Comparison of ENCODE assay signal across 1 cellular context in the genomic region with DNA sequence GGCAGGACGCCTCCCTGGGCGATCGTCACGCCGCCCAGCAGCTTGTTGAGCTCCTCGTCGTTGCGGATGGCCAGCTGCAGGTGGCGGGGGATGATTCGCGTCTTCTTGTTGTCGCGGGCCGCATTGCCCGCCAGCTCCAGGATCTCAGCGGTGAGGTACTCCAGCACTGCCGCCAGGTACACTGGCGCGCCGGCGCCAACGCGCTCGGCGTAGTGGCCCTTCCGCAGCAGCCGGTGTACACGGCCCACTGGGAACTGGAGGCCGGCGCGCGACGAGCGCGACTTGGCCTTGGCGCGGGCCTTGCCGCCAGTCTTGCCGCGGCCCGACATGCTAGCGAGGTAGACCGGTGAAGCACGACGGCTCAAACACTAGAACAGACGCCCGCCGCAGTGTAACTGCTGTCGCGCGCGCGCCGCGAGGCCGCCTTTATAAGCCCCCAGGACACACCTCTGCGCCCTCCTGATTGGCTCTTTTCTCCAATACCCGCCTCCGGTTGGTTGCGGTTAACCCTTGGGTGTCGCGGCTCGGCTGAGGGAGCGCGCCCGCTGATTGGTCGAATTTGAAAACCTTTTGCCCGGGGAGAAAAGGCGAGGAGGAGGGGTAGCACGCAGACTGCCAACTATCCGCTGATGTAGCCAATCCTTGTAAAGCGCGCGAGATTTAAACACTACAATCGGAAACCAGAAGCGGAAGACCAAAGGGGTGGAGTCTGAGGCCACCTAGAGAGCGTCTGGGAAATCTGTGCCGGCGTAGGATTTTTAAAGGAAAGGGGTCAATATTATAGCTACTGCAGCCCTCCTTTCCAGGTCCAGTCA.
A peak's percentile ranks its signal among the peaks of the same experiment; 100 is the strongest.
TF ChIP-seq lines count a peak whose summit lies in the region.

No MANE protein-coding gene starts in this region.

TF ChIP-seq in K562, 482 proteins besides CTCF, POLR2A, EP300 and RAD21 (continued from another document and continues in another):
- TF ChIP-seq ARID3B (CRISPR knock-in tag; IDR thresholded peaks at IDR 0.05; ENCODE audit: borderline replicate concordance) (peak; percentile 41; the same call in 1 of the 2 replicates), ZNF445 (CRISPR knock-in tag; IDR thresholded peaks at IDR 0.05; ENCODE audit: low read depth) (no peak), GABPB1 (CRISPR knock-in tag; IDR thresholded peaks at IDR 0.05) (peak; percentile 92), FOXO4 (CRISPR knock-in tag; IDR thresholded peaks at IDR 0.05) (no peak), GTF2A2 (tag; IDR thresholded peaks at IDR 0.05) (peak; percentile 97), NR3C1 (CRISPR knock-in tag; IDR thresholded peaks at IDR 0.05) (peak; percentile 91), XRCC5 (IDR thresholded peaks at IDR 0.05; ENCODE audit: low read depth, low read length) (peak; percentile 81), POLR2AphosphoS5 (IDR thresholded peaks at IDR 0.05; ENCODE audit: control insufficient read depth, insufficient read depth, low read depth, low read length) (peak; percentile 99), TEAD2 (tag; IDR thresholded peaks at IDR 0.05) (no peak), MEIS2 (IDR thresholded peaks at IDR 0.05; ENCODE audit: partially characterized antibody) (no peak), ELK3 (CRISPR knock-in tag; IDR thresholded peaks at IDR 0.05) (no peak), CHD4 (IDR thresholded peaks at IDR 0.05; ENCODE audit: insufficient read depth, insufficient replicate concordance, low read depth, low read length, poor library complexity, severe bottlenecking) (no peak), MAFK (IDR thresholded peaks at IDR 0.05; ENCODE audit: low read length) (peak; percentile 32; the same call in 1 of the 2 replicates), CBX2 (IDR thresholded peaks at IDR 0.05; ENCODE audit: insufficient read depth, low read length, poor library complexity, severe bottlenecking) (no peak), DIDO1 (tag; IDR thresholded peaks at IDR 0.05; ENCODE audit: low read depth) (no peak), ZBTB12 (CRISPR knock-in tag; IDR thresholded peaks at IDR 0.05) (no peak), ZNF146 (CRISPR knock-in tag; IDR thresholded peaks at IDR 0.05; ENCODE audit: unreplicated experiment) (no peak), BRCA1 (IDR thresholded peaks at IDR 0.05) (no peak), BRCA1 (CRISPR knock-in tag; IDR thresholded peaks at IDR 0.05) (no peak), ATF7 (IDR thresholded peaks at IDR 0.05) (peak; percentile 86), BRD9 (IDR thresholded peaks at IDR 0.05; ENCODE audit: low read depth, partially characterized antibody) (peak; percentile 75), ZBTB7A (IDR thresholded peaks at IDR 0.05; ENCODE audit: borderline replicate concordance, control insufficient read depth, low read depth, low read length) (no peak; the same call in 1 of the 2 replicates), ZNF174 (CRISPR knock-in tag; IDR thresholded peaks at IDR 0.05) (no peak), RBFOX2 (IDR thresholded peaks at IDR 0.05; ENCODE audit: low read depth, low read length) (peak; percentile 97), TCFL5 (CRISPR knock-in tag; conservative IDR thresholded peaks at IDR 0.05) (no peak), RFX7 (CRISPR knock-in tag; IDR thresholded peaks at IDR 0.05) (no peak), ZNF197 (CRISPR knock-in tag; IDR thresholded peaks at IDR 0.05; ENCODE audit: low read depth) (no peak), POLR3A (IDR thresholded peaks at IDR 0.05; ENCODE audit: borderline replicate concordance, extremely low read depth, insufficient read depth, insufficient read length) (no peak), TEAD4 (IDR thresholded peaks at IDR 0.05; ENCODE audit: low read length) (peak; percentile 48), TEAD4 (CRISPR knock-in tag; IDR thresholded peaks at IDR 0.05; ENCODE audit: borderline replicate concordance) (no peak), NFATC3 (IDR thresholded peaks at IDR 0.05) (no peak), NCOA2 (IDR thresholded peaks at IDR 0.05; ENCODE audit: partially characterized antibody in 2 of 2) (no peak), SMARCB1 (IDR thresholded peaks at IDR 0.05; ENCODE audit: insufficient read length, low read depth) (no peak), EZH2 (IDR thresholded peaks at IDR 0.05; ENCODE audit: borderline replicate concordance, low read depth, low read length) (no peak), TCF3 (CRISPR knock-in tag; IDR thresholded peaks at IDR 0.05) (peak; percentile 47), MEF2A (IDR thresholded peaks at IDR 0.05; ENCODE audit: control insufficient read depth, low read depth, low read length) (no peak), KDM5B (IDR thresholded peaks at IDR 0.05; ENCODE audit: insufficient replicate concordance, low read depth, low read length) (peak; percentile 100), NCOA4 (IDR thresholded peaks at IDR 0.05; ENCODE audit: partially characterized antibody) (no peak), CTCFL (IDR thresholded peaks at IDR 0.05; ENCODE audit: borderline replicate concordance, insufficient read depth, low read depth, low read length, poor library complexity, severe bottlenecking) (no peak), ETS2 (tag; IDR thresholded peaks at IDR 0.05; ENCODE audit: borderline replicate concordance, poor library complexity, severe bottlenecking) (no peak), RBM39 (optimal IDR thresholded peaks at IDR 0.05; ENCODE audit: low read depth, low read length) (peak; percentile 18), CXXC5 (CRISPR knock-in tag; IDR thresholded peaks at IDR 0.05) (peak; percentile 84)
- TF ChIP-seq, protein P1, sequence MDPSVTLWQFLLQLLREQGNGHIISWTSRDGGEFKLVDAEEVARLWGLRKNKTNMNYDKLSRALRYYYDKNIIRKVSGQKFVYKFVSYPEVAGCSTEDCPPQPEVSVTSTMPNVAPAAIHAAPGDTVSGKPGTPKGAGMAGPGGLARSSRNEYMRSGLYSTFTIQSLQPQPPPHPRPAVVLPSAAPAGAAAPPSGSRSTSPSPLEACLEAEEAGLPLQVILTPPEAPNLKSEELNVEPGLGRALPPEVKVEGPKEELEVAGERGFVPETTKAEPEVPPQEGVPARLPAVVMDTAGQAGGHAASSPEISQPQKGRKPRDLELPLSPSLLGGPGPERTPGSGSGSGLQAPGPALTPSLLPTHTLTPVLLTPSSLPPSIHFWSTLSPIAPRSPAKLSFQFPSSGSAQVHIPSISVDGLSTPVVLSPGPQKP (CRISPR knock-in tag; IDR thresholded peaks at IDR 0.05), result no peak
- TF ChIP-seq, protein P2, sequence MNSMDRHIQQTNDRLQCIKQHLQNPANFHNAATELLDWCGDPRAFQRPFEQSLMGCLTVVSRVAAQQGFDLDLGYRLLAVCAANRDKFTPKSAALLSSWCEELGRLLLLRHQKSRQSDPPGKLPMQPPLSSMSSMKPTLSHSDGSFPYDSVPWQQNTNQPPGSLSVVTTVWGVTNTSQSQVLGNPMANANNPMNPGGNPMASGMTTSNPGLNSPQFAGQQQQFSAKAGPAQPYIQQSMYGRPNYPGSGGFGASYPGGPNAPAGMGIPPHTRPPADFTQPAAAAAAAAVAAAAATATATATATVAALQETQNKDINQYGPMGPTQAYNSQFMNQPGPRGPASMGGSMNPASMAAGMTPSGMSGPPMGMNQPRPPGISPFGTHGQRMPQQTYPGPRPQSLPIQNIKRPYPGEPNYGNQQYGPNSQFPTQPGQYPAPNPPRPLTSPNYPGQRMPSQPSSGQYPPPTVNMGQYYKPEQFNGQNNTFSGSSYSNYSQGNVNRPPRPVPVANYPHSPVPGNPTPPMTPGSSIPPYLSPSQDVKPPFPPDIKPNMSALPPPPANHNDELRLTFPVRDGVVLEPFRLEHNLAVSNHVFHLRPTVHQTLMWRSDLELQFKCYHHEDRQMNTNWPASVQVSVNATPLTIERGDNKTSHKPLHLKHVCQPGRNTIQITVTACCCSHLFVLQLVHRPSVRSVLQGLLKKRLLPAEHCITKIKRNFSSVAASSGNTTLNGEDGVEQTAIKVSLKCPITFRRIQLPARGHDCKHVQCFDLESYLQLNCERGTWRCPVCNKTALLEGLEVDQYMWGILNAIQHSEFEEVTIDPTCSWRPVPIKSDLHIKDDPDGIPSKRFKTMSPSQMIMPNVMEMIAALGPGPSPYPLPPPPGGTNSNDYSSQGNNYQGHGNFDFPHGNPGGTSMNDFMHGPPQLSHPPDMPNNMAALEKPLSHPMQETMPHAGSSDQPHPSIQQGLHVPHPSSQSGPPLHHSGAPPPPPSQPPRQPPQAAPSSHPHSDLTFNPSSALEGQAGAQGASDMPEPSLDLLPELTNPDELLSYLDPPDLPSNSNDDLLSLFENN (IDR thresholded peaks at IDR 0.05; ENCODE audit: low read depth in 2 of 2, low read length in 2 of 2), result peak in 1 of 2 experiments; percentile 92; a peak in 2 of 4 replicates
- TF ChIP-seq, protein P3, sequence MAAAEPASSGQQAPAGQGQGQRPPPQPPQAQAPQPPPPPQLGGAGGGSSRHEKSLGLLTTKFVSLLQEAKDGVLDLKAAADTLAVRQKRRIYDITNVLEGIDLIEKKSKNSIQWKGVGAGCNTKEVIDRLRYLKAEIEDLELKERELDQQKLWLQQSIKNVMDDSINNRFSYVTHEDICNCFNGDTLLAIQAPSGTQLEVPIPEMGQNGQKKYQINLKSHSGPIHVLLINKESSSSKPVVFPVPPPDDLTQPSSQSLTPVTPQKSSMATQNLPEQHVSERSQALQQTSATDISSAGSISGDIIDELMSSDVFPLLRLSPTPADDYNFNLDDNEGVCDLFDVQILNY (CRISPR knock-in tag; IDR thresholded peaks at IDR 0.05), result peak; percentile 94
- TF ChIP-seq, protein P4, sequence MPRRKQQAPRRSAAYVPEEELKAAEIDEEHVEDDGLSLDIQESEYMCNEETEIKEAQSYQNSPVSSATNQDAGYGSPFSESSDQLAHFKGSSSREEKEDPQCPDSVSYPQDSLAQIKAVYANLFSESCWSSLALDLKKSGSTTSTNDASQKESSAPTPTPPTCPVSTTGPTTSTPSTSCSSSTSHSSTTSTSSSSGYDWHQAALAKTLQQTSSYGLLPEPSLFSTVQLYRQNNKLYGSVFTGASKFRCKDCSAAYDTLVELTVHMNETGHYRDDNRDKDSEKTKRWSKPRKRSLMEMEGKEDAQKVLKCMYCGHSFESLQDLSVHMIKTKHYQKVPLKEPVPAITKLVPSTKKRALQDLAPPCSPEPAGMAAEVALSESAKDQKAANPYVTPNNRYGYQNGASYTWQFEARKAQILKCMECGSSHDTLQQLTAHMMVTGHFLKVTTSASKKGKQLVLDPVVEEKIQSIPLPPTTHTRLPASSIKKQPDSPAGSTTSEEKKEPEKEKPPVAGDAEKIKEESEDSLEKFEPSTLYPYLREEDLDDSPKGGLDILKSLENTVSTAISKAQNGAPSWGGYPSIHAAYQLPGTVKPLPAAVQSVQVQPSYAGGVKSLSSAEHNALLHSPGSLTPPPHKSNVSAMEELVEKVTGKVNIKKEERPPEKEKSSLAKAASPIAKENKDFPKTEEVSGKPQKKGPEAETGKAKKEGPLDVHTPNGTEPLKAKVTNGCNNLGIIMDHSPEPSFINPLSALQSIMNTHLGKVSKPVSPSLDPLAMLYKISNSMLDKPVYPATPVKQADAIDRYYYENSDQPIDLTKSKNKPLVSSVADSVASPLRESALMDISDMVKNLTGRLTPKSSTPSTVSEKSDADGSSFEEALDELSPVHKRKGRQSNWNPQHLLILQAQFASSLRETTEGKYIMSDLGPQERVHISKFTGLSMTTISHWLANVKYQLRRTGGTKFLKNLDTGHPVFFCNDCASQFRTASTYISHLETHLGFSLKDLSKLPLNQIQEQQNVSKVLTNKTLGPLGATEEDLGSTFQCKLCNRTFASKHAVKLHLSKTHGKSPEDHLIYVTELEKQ (CRISPR knock-in tag; IDR thresholded peaks at IDR 0.05), result no peak
